Comparison of ENCODE assay signal across 1 cellular context in genomic region chr19:7636317-7636690, GRCh38.
TF ChIP-seq lines count a peak whose summit lies in the region.

No MANE protein-coding gene starts in this region.

TF ChIP-seq in SK-N-SH treated with all-trans-retinoic acid at 6 μM for 48 hours, 23 proteins besides CTCF, POLR2A, EP300 and RAD21 (continued from another document):
- TF ChIP-seq CREB5 (CRISPR knock-in tag; IDR thresholded peaks at IDR 0.05; ENCODE audit: low read depth) (no peak), ZFP3 (CRISPR knock-in tag; IDR thresholded peaks at IDR 0.05) (no peak), PATZ1 (CRISPR knock-in tag; IDR thresholded peaks at IDR 0.05; ENCODE audit: borderline replicate concordance) (no peak), RARB (CRISPR knock-in tag; IDR thresholded peaks at IDR 0.05) (no peak), OSR1 (CRISPR knock-in tag; IDR thresholded peaks at IDR 0.05) (no peak), GLIS3 (CRISPR knock-in tag; IDR thresholded peaks at IDR 0.05) (no peak), TOX (CRISPR knock-in tag; IDR thresholded peaks at IDR 0.05; ENCODE audit: borderline replicate concordance) (no peak)
